ENCODE assay signal across 9 cellular contexts in the genomic region with DNA sequence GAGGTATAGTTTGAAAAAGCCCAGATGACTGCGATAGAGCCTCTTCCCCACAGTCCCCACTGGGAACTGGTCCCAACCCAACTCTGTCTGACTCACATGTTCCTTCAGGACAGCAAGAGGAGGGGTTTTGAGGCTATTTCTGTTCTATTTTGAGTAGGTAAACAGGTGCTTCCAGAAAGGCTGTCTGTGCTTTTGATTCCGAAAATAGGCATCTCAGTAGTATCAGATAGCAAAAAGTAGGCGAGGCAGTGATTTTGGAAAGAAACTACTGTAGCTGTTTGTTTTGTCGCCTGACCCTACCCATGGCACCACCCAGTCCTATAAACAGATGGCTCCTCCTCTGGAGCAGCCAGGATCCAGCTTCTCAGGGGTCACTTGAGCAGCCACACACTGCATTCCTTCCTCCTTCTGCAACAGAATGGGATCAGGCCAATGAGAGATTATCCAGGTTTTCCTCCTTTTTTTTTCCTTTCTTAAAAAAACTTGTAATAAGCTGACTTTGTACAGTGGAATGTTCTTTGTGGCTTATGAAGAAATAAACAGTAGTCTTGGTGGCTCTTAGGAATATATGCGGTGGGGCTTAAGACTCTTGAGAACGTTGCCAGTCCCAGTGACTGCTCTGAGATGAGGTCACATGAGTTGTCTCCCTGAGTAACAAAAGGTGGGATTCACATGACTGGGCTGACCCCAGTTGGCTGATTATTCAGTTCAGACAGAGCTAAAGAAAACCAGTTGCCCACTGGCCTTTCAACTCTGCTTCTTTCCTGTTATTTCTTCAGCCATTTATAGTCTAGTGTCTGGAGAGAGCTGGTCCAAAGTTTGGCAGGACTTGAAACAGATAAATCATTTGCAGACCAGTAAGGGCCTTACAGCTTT.
DNase-seq lines count a peak whose midpoint lies in the region; ATAC-seq, FAIRE-seq and TF ChIP-seq lines count a peak whose summit lies in the region.
"Had no signal": no experiment of that assay in that cellular context is flagged by ENCODE, and none has a peak within 500 bp of the region (broad histone marks: within the 10 kb centered on the region; RNA-seq: fewer than 3 reads in every experiment).

No MANE protein-coding gene starts in this region.

- intact Hi-C loops in lower lobe of right lung (cut with DNase I), result no loop called here

- FAIRE-seq in urothelium cell line (lab: Jason Lieb, UNC), result peak; percentile 53

- peak overlapping the region; percentile 9 for H3K4me3 ChIP-seq in choroid plexus epithelial cell (ENCODE audit: low read depth, low read length)
- no peak overlapping the region for H3K4me3 ChIP-seq in lower lobe of right lung
- H3K4me3 ChIP-seq in BE2C (ENCODE audit: low read depth, low read length), result no peak overlapping the region

- no peak for TF ChIP-seq CTCF in choroid plexus epithelial cell (conservative IDR thresholded peaks at IDR 0.05; ENCODE audit: low read depth, low read length)
- TF ChIP-seq CTCF in lower lobe of right lung (IDR thresholded peaks at IDR 0.05), result no peak
- no peak for TF ChIP-seq CTCF in BE2C (IDR thresholded peaks at IDR 0.05; ENCODE audit: low read depth, low read length)

- ATAC-seq in lower lobe of right lung, result peak; percentile 83 to 91

- peak overlapping the region; percentile 68 for H3K27ac ChIP-seq in lower lobe of right lung

- H3K4me1 ChIP-seq in lower lobe of right lung (peaks cover 15% of the 10 kb centered on the region), BE2C (no peaks in the 10 kb centered on the region)

- no peaks in the 10 kb centered on the region for H3K27me3 ChIP-seq in lower lobe of right lung (ENCODE audit: low read depth)
- H3K27me3 ChIP-seq in BE2C, result no peaks in the 10 kb centered on the region

- H3K36me3 ChIP-seq in lower lobe of right lung, result no peaks in the 10 kb centered on the region
- no peaks in the 10 kb centered on the region for H3K36me3 ChIP-seq in BE2C

- DNase-seq in LHCN-M2 (ENCODE audit: low read depth), result peak; percentile 99
- DNase-seq in choroid plexus epithelial cell (ENCODE audit: low read depth), result peak; percentile 98
- DNase-seq in lower lobe of right lung, result no peak
- peak; percentile 86 for DNase-seq in urothelium cell line (ENCODE audit: low spot score)
- DNase-seq in BE2C, result no peak
- no peak for DNase-seq in Ammon's horn (ENCODE audit: low spot score)
- DNase-seq in GF-D8 (lab: John Stamatoyannopoulos, UW), result no peak
- DNase-seq: NCI-H187; stimulated activated CD8-positive, alpha-beta memory T cell treated with anti-CD3 and anti-CD28 coated beads, Interleukin-4, amount 100 ng/mL, for 48 hours had no signal

- H3K9me3 ChIP-seq in lower lobe of right lung (no peaks in the 10 kb centered on the region), BE2C (no peaks in the 10 kb centered on the region)

Comparison
In these comparisons a context has a peak if more than half of its experiments do, and no peak if none do; other contexts are left out.
1. DNase-seq: peak in LHCN-M2 (single experiment), choroid plexus epithelial cell (single experiment) and urothelium cell line (single experiment); none in lower lobe of right lung (single experiment), BE2C (single experiment), Ammon's horn (single experiment) and GF-D8 (single experiment).